ENCODE assay signal across 8 cellular contexts in the genomic region with DNA sequence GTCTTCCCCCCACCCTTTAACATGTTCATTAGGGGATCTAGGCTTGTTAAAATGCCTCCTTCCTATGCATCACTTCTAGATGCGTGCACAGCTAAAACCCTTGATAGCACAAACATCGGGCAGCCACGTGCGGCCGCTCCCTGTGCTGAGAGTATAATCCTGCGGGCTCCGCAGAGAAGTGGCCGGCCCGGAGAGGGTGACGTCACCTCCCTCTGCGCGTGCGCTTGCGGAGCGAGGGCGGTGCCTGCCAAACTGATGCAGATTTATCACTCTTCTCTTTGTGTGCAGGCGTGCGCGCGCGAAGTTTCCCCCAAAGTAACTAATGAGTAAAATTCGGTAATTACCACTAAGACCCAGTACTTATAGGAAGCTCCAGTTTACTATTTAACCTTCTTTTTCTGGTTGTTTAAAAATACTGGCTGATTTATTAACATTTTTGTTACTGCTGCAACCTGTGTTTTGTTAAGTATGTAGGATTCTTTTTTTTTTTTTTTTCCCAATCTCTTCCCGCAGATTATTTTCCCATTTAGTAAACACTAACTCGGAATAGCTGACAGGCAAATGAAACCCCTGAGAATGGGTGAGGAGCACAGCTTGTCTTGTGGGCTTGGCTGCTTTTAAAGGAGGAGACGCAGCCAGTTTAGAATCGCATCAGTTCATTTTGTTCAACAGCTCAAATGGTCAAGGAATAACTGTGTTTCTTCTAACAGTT.
DNase-seq lines count a peak whose midpoint lies in the region; ATAC-seq and TF ChIP-seq lines count a peak whose summit lies in the region.

No MANE protein-coding gene starts in this region.

- no peaks in the 10 kb centered on the region; the same call in 1 of the 2 replicates for H3F3A ChIP-seq in SU-DHL-6 (ENCODE audit: insufficient read depth)

- H4K20me1 ChIP-seq in SU-DHL-6 (ENCODE audit: low read depth, low read length) = peaks cover 13% of the 10 kb centered on the region; the same call in 1 of the 2 replicates

- H3K4me3 ChIP-seq in GM12865 (ENCODE audit: low read depth, low read length) = peak overlapping the region; percentile 51
- peak overlapping the region; percentile 48 for H3K4me3 ChIP-seq in SU-DHL-6 (ENCODE audit: insufficient read depth, low read length, poor library complexity, severe bottlenecking)
- peak overlapping the region; percentile 25 for H3K4me3 ChIP-seq in rectal smooth muscle tissue (ENCODE audit: low read length)

- H3K36me3 ChIP-seq in SU-DHL-6 (ENCODE audit: low read length) (no peaks in the 10 kb centered on the region), rectal smooth muscle tissue (ENCODE audit: control insufficient read depth, insufficient read depth, low read length) (no peaks in the 10 kb centered on the region)

- H3K27ac ChIP-seq in SU-DHL-6 (ENCODE audit: low read depth, low read length) (no peak overlapping the region), rectal smooth muscle tissue (ENCODE audit: low read depth, low read length) (peak overlapping the region; percentile 46)

- intact Hi-C loops in left cardiac atrium (cut with DNase I) = loop anchor here in 1 of 2 donors (10.0 kb wide), 1 partner anchor 120 kb away; the partner anchor contains the start of gene TRIO

- peaks cover 7% of the 10 kb centered on the region; the same call in 1 of the 2 replicates for H3K79me2 ChIP-seq in SU-DHL-6 (ENCODE audit: insufficient read depth, low read length)

- H3K9me2 ChIP-seq in SU-DHL-6 (replicated peaks; ENCODE audit: insufficient read depth, low read length) = no peaks in the 10 kb centered on the region

- DNase-seq in GM12865 (ENCODE audit: low read depth) (peak; percentile 89), NCI-H1048 (lab: John Stamatoyannopoulos, UW) (peak; percentile 88), amniotic epithelial cell (ENCODE audit: low read depth) (peak; percentile 90), left cardiac atrium (peak; percentile 94), NAMALWA (ENCODE audit: low spot score) (no peak)

- peaks cover 20% of the 10 kb centered on the region for H3K4me1 ChIP-seq in rectal smooth muscle tissue (ENCODE audit: control insufficient read depth, insufficient read depth, low read length)

- H3K9me3 ChIP-seq in SU-DHL-6 (ENCODE audit: insufficient read depth, low read length) = no peaks in the 10 kb centered on the region

- TF ChIP-seq CTCF in GM12865 (IDR thresholded peaks at IDR 0.05; ENCODE audit: insufficient read depth, low read depth, low read length, missing control alignments) = no peak
- no peak for TF ChIP-seq CTCF in SU-DHL-6 (IDR thresholded peaks at IDR 0.05; ENCODE audit: insufficient read depth, low read length, poor library complexity, severe bottlenecking)

- ATAC-seq in HG02610 (IDR thresholded peaks at IDR 0.05; ENCODE audit: unreplicated experiment) = peak; percentile 84
- peak; percentile 93 to 94 for ATAC-seq in left cardiac atrium

- H3K4me2 ChIP-seq in SU-DHL-6 (ENCODE audit: low read depth, low read length, poor library complexity, severe bottlenecking) = peak overlapping the region; percentile 95

- peak overlapping the region; percentile 91 for H2AFZ ChIP-seq in SU-DHL-6 (ENCODE audit: low read depth, low read length, severe bottlenecking)

- H3K27me3 ChIP-seq in SU-DHL-6 (ENCODE audit: low read length) (no peaks in the 10 kb centered on the region), rectal smooth muscle tissue (ENCODE audit: control insufficient read depth, insufficient read depth, low read length) (no peaks in the 10 kb centered on the region)

- H3K9ac ChIP-seq in SU-DHL-6 (ENCODE audit: low read length) = peak overlapping the region; percentile 54
- H3K9ac ChIP-seq in rectal smooth muscle tissue (ENCODE audit: low read length) = no peak overlapping the region
